Comparison of ENCODE assay signal across 17 cellular contexts in the genomic region with DNA sequence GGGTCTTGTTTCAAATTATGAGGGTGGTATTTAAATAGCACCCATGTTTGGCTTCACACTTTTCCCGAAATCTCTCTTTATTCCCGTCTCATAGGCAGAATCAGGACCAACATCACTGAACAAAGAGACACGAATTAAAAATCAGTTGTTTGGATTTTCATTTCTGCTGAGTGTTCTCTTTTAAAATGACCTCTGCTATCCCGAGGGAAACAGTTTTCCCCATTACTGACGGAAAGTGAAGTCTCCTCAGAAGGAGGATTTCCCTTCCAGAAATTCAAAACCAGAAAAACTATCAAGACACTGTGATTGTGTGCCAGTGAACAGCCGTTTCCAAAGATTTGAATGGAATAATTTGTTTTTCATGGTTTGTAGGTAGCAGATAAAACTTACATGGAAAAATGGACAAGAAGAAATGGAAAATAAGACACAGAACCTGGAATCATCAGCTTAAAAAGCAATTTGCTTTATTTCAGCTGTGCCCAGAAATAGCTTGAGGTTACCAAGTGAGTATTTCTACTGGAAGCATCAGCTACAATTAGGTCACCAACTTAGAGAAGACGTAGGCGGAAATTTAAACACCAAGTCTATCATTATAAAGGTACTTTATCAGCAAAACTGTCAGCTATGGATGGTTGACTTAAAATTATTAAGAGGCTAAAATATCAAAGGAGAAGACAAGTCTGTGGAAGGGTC.
"Had no signal": no experiment of that assay in that cellular context is flagged by ENCODE, and none has a peak within 500 bp of the region (broad histone marks: within the 10 kb centered on the region; RNA-seq: fewer than 3 reads in every experiment).

No MANE protein-coding gene starts in this region.

- H3K27me3 ChIP-seq: body of pancreas, sigmoid colon, thyroid gland had no signal

- H3K27ac ChIP-seq: body of pancreas, psoas muscle, sigmoid colon, thyroid gland had no signal

- H3K27ac Mint-ChIP-seq: activated B cell treated with CpG ODN at 0.5 μM for 24 hours; activated CD4-positive, alpha-beta T cell treated with anti-CD3 and anti-CD28 coated beads, Interleukin-2, amount 10 ng/mL, durations not matched to agents 24 days and 14 days; activated T-helper 1 cell treated with anti-CD3 and anti-CD28 coated beads, Interleukin-12 subunit alpha, Interleukin-12 subunit beta, Interleukin-2, Interleukin-4 antibody, amounts not matched to agents 30 ng/mL and 10 ng/mL and 1 ng/mL, durations not matched to agents 14 hours and 24 hours and 36 hours; memory B cell; stimulated activated naive B cell treated with anti-CD40 and anti-IgM and Interleukin-4, amounts not matched to agents 10 μg/mL and 1 μg/mL and 100 μg/mL, for 72 hours had no signal

- H3K4me3 ChIP-seq: body of pancreas, psoas muscle, sigmoid colon, thyroid gland had no signal

- ATAC-seq: body of pancreas; left ventricle myocardium superior; psoas muscle; stimulated activated naive B cell treated with anti-CD40 and anti-IgM and Interleukin-4, amounts not matched to agents 10 μg/mL and 1 μg/mL and 100 μg/mL, for 72 hours had no signal

- H3K36me3 ChIP-seq: sigmoid colon, thyroid gland had no signal

- H3K9me3 Mint-ChIP-seq: activated B cell treated with CpG ODN at 0.5 μM for 24 hours; activated naive CD4-positive, alpha-beta T cell treated with anti-CD3 and anti-CD28 coated beads for 36 hours; activated T-helper 1 cell treated with anti-CD3 and anti-CD28 coated beads, Interleukin-12 subunit alpha, Interleukin-12 subunit beta, Interleukin-2, Interleukin-4 antibody, amounts not matched to agents 30 ng/mL and 10 ng/mL and 1 ng/mL, durations not matched to agents 14 hours and 24 hours and 36 hours; memory B cell; stimulated activated naive B cell treated with anti-CD40 and anti-IgM and Interleukin-4, amounts not matched to agents 10 μg/mL and 1 μg/mL and 100 μg/mL, for 72 hours had no signal

- DNase-seq: activated B cell treated with CpG ODN at 0.5 μM for 24 hours; activated CD4-positive, alpha-beta T cell treated with anti-CD3 and anti-CD28 coated beads, Interleukin-2, amount 10 ng/mL, durations not matched to agents 24 days and 14 days; activated CD8-positive, alpha-beta memory T cell treated with anti-CD3 and anti-CD28 coated beads, Interleukin-2, amount 50 U/mL, for 48 hours; activated naive CD4-positive, alpha-beta T cell treated with anti-CD3 and anti-CD28 coated beads for 36 hours; amniotic stem cell; body of pancreas; glutamatergic neuron; hypothalamus; kidney glomerular epithelial cell; left ventricle myocardium superior; psoas muscle; sigmoid colon; stimulated activated CD4-positive, alpha-beta T cell treated with anti-CD3 and anti-CD28 coated beads, Interleukin-2, amount 100 ng/mL, for 48 hours; stimulated activated naive B cell treated with anti-CD40 and anti-IgM and Interleukin-4, amounts not matched to agents 10 μg/mL and 1 μg/mL and 100 μg/mL, for 72 hours; thyroid gland had no signal

- H3K4me1 ChIP-seq: body of pancreas, thyroid gland had no signal

- H3K9me3 ChIP-seq: body of pancreas, psoas muscle, sigmoid colon, thyroid gland had no signal

- H3K27me3 Mint-ChIP-seq: activated B cell treated with CpG ODN at 0.5 μM for 24 hours; memory B cell; stimulated activated naive B cell treated with anti-CD40 and anti-IgM and Interleukin-4, amounts not matched to agents 10 μg/mL and 1 μg/mL and 100 μg/mL, for 72 hours had no signal

- H3K4me3 Mint-ChIP-seq: activated B cell treated with CpG ODN at 0.5 μM for 24 hours; activated CD4-positive, alpha-beta T cell treated with anti-CD3 and anti-CD28 coated beads, Interleukin-2, amount 10 ng/mL, durations not matched to agents 24 days and 14 days; activated naive CD4-positive, alpha-beta T cell treated with anti-CD3 and anti-CD28 coated beads for 36 hours; activated T-helper 1 cell treated with anti-CD3 and anti-CD28 coated beads, Interleukin-12 subunit alpha, Interleukin-12 subunit beta, Interleukin-2, Interleukin-4 antibody, amounts not matched to agents 30 ng/mL and 10 ng/mL and 1 ng/mL, durations not matched to agents 14 hours and 24 hours and 36 hours; memory B cell; stimulated activated naive B cell treated with anti-CD40 and anti-IgM and Interleukin-4, amounts not matched to agents 10 μg/mL and 1 μg/mL and 100 μg/mL, for 72 hours had no signal
